ENCODE assay signal across 1 cellular context in genomic region chr6:136959471-136959891, GRCh38.
TF ChIP-seq lines count a peak whose summit lies in the region.

No MANE protein-coding gene starts in this region.

TF ChIP-seq in HepG2, 621 proteins besides CTCF, POLR2A, EP300 and RAD21:
- TF ChIP-seq ZNF687 (CRISPR knock-in tag; IDR thresholded peaks at IDR 0.05) = peak; percentile 33; the same call in 1 of the 2 replicates
- 0 out of 2 replicates have a peak, but pooled peaks have one; percentile 21 for TF ChIP-seq MAX (IDR thresholded peaks at IDR 0.05)
- TF ChIP-seq ZSCAN12 (CRISPR knock-in tag; IDR thresholded peaks at IDR 0.05) = no peak
